21 cellular contexts compared by ENCODE assay signal in genomic region chr2:186755066-186755465, GRCh38.
DNase-seq lines count a peak whose midpoint lies in the region; ATAC-seq and TF ChIP-seq lines count a peak whose summit lies in the region.
"Had no signal": no experiment of that assay in that cellular context is flagged by ENCODE, and none has a peak within 500 bp of the region (broad histone marks: within the 10 kb centered on the region; RNA-seq: fewer than 3 reads in every experiment).

No MANE protein-coding gene starts in this region.

- H3K4me3 ChIP-seq in choroid plexus epithelial cell (ENCODE audit: low read depth, low read length) (no peak overlapping the region), HAP-1 (no peak overlapping the region)
- H3K4me3 ChIP-seq: testis had no signal

- H3K36me3 ChIP-seq in HAP-1 (replicated peaks): no peaks in the 10 kb centered on the region; the same call in 1 of the 2 replicates

- DNase-seq in Daoy (ENCODE audit: low read depth) (peak; percentile 15), NCI-H69 (lab: John Stamatoyannopoulos, UW) (peak; percentile 3), choroid plexus epithelial cell (ENCODE audit: low read depth) (peak; percentile 70), myocyte (ENCODE audit: low read depth) (peak; percentile 44), HAP-1 (ENCODE audit: low spot score in 2 of 2) (no peak), DMS53 (lab: John Stamatoyannopoulos, UW) (no peak), HPDE6-E6E7 (ENCODE audit: extremely low spot score) (no peak)
- DNase-seq: ACHN; activated CD8-positive, alpha-beta T cell treated with anti-CD3 and anti-CD28 coated beads, Interleukin-2, amount 10 ng/mL, durations not matched to agents 7 days and 5 days; activated naive CD4-positive, alpha-beta T cell; activated T-cell treated with anti-CD3 and anti-CD28 coated beads, Interleukin-2, amount 50 U/mL, for 1 hour; amygdala; CD4-positive, CD25-positive, alpha-beta regulatory T cell; mesenchymal stem cell; natural killer cell; NCI-H526; T1000; testis had no signal

- H3K27me3 ChIP-seq in HAP-1 (ENCODE audit: low read depth): no peaks in the 10 kb centered on the region
- H3K27me3 ChIP-seq: testis had no signal

- H3K4me1 ChIP-seq in HAP-1: peaks cover 14% of the 10 kb centered on the region
- H3K4me1 ChIP-seq: testis had no signal

- in situ Hi-C loops in HAP-1 (cut with MboI; ENCODE audit: low sequenced_read_pairs): no loop called here

- no peak for ATAC-seq in HG02610 (IDR thresholded peaks at IDR 0.05; ENCODE audit: unreplicated experiment)
- ATAC-seq: activated CD8-positive, alpha-beta T cell treated with anti-CD3 and anti-CD28 coated beads, Interleukin-2, amount 10 ng/mL, durations not matched to agents 7 days and 5 days; natural killer cell; sciatic nerve; stimulated activated effector memory CD8-positive, alpha-beta T cell treated with anti-CD3 and anti-CD28 coated beads, Interleukin-12 subunit alpha, Interleukin-12 subunit beta, amount 100 ng/mL, for 72 hours had no signal

- TF ChIP-seq CTCF in choroid plexus epithelial cell (conservative IDR thresholded peaks at IDR 0.05; ENCODE audit: low read depth, low read length): no peak

- no peaks in the 10 kb centered on the region for H3K9me3 ChIP-seq in HAP-1
- H3K9me3 ChIP-seq: testis had no signal

Comparison
In these comparisons a context has a peak if more than half of its experiments do, and no peak if none do; other contexts are left out.
1. DNase-seq: peak in Daoy (single experiment), NCI-H69 (single experiment), choroid plexus epithelial cell (single experiment) and myocyte (single experiment); none in HAP-1 (0 of 2), DMS53 (single experiment) and HPDE6-E6E7 (single experiment).